Comparison of ENCODE assay signal across 29 cellular contexts in genomic region chr6:169981568-169981967, GRCh38.
"Had no signal": no experiment of that assay in that cellular context is flagged by ENCODE, and none has a peak within 500 bp of the region (broad histone marks: within the 10 kb centered on the region; RNA-seq: fewer than 3 reads in every experiment).

No MANE protein-coding gene starts in this region.

- ATAC-seq: left colon; left lung; lower lobe of right lung; natural killer cell; right cardiac atrium; sciatic nerve; stimulated activated memory B cell treated with anti-CD40 and anti-IgM and Interleukin-4, amounts not matched to agents 10 μg/mL and 1 μg/mL and 100 μg/mL, for 72 hours had no signal

- H3K9me3 Mint-ChIP-seq: mesothelial cell of epicardium; naive B cell; natural killer cell; nephron progenitor cell; neural progenitor cell; stimulated activated memory B cell treated with anti-CD40 and anti-IgM and Interleukin-4, amounts not matched to agents 10 μg/mL and 1 μg/mL and 100 μg/mL, for 72 hours; type B pancreatic cell had no signal

- H3K4me3 Mint-ChIP-seq: mesothelial cell of epicardium; natural killer cell; nephron progenitor cell; neural progenitor cell; stimulated activated memory B cell treated with anti-CD40 and anti-IgM and Interleukin-4, amounts not matched to agents 10 μg/mL and 1 μg/mL and 100 μg/mL, for 72 hours; type B pancreatic cell had no signal

- H3K4me3 ChIP-seq: left lung, lower lobe of right lung, neural progenitor cell, ovary, prostate gland, stomach, testis, thyroid gland, vagina had no signal

- H3K27ac ChIP-seq: left lung, lower lobe of right lung, neural progenitor cell, ovary, prostate gland, stomach, testis, thyroid gland, vagina had no signal

- H3K27me3 ChIP-seq: neural progenitor cell, ovary, testis, thyroid gland, vagina had no signal

- H3K4me1 Mint-ChIP-seq: mesothelial cell of epicardium; naive B cell; stimulated activated memory B cell treated with anti-CD40 and anti-IgM and Interleukin-4, amounts not matched to agents 10 μg/mL and 1 μg/mL and 100 μg/mL, for 72 hours had no signal

- H3K36me3 Mint-ChIP-seq: mesothelial cell of epicardium; naive B cell; natural killer cell; neural progenitor cell; stimulated activated memory B cell treated with anti-CD40 and anti-IgM and Interleukin-4, amounts not matched to agents 10 μg/mL and 1 μg/mL and 100 μg/mL, for 72 hours; type B pancreatic cell had no signal

- H3K4me1 ChIP-seq: prostate gland, stomach, testis had no signal

- DNase-seq: hippocampal formation; kidney glomerular epithelial cell; left colon; mammary epithelial cell; mesenchymal stem cell; naive B cell; natural killer cell; nephron progenitor cell; ovary; retina; right cardiac atrium; small intestine; stimulated activated CD4-positive, alpha-beta T cell treated with anti-CD3 and anti-CD28 coated beads, Interleukin-1b, Interleukin-23, amount 100 ng/mL, for 48 hours; stimulated activated CD4-positive, alpha-beta T cell treated with anti-CD3 and anti-CD28 coated beads, Interleukin-2, amount 100 ng/mL, for 48 hours; stimulated activated CD4-positive, alpha-beta T cell treated with anti-CD3 and anti-CD28 coated beads, Interleukin-4, amount 100 ng/mL, for 4 hours; stimulated activated CD8-positive, alpha-beta memory T cell treated with anti-CD3 and anti-CD28 coated beads, Interleukin-4, amount 100 ng/mL, for 48 hours; stimulated activated naive CD4-positive, alpha-beta T cell treated with Interleukin-2 at 50 U/mL for 16 hours; stomach; testis; thyroid gland had no signal

- H3K36me3 ChIP-seq: left lung, lower lobe of right lung, neural progenitor cell, ovary, prostate gland, stomach, thyroid gland, vagina had no signal

- H3K9me3 ChIP-seq: left lung, lower lobe of right lung, ovary, prostate gland, stomach, testis, thyroid gland, vagina had no signal

- H3K27ac Mint-ChIP-seq: mesothelial cell of epicardium; naive B cell; natural killer cell; nephron progenitor cell; neural progenitor cell; stimulated activated memory B cell treated with anti-CD40 and anti-IgM and Interleukin-4, amounts not matched to agents 10 μg/mL and 1 μg/mL and 100 μg/mL, for 72 hours; type B pancreatic cell had no signal
